In genomic region chr1:55720243-55720642, GRCh38 we compare ENCODE assay signal across 12 cellular contexts.
DNase-seq lines count a peak whose midpoint lies in the region; ATAC-seq and TF ChIP-seq lines count a peak whose summit lies in the region.
"Had no signal": no experiment of that assay in that cellular context is flagged by ENCODE, and none has a peak within 500 bp of the region (broad histone marks: within the 10 kb centered on the region; RNA-seq: fewer than 3 reads in every experiment).

No MANE protein-coding gene starts in this region.

- H3K36me3 Mint-ChIP-seq in osteocyte (ENCODE audit: unreplicated experiment): peaks cover 3% of the 10 kb centered on the region
- H3K36me3 Mint-ChIP-seq: activated naive CD4-positive, alpha-beta T cell treated with anti-CD3 and anti-CD28 coated beads, Interleukin-2, amount 50 U/mL, for 24 hours had no signal

- ATAC-seq in GM21619 (IDR thresholded peaks at IDR 0.05; ENCODE audit: unreplicated experiment) (no peak), HG02678 (IDR thresholded peaks at IDR 0.05; ENCODE audit: unreplicated experiment) (no peak)

- peaks cover 82% of the 10 kb centered on the region for H3K4me1 Mint-ChIP-seq in osteocyte (ENCODE audit: unreplicated experiment)
- H3K4me1 Mint-ChIP-seq: activated naive CD4-positive, alpha-beta T cell treated with anti-CD3 and anti-CD28 coated beads, Interleukin-2, amount 50 U/mL, for 24 hours had no signal

- H3K27me3 Mint-ChIP-seq in osteocyte (ENCODE audit: unreplicated experiment): no peaks in the 10 kb centered on the region

- peak overlapping the region; percentile 87 for H3K27ac Mint-ChIP-seq in osteocyte (ENCODE audit: unreplicated experiment)
- H3K27ac Mint-ChIP-seq: activated naive CD4-positive, alpha-beta T cell treated with anti-CD3 and anti-CD28 coated beads, Interleukin-2, amount 50 U/mL, for 24 hours had no signal

- peaks cover 5% of the 10 kb centered on the region for H3K9me3 Mint-ChIP-seq in osteocyte (ENCODE audit: unreplicated experiment)
- H3K9me3 Mint-ChIP-seq: activated naive CD4-positive, alpha-beta T cell treated with anti-CD3 and anti-CD28 coated beads, Interleukin-2, amount 50 U/mL, for 24 hours had no signal

- DNase-seq in D341Med (ENCODE audit: low spot score): peak; percentile 43
- DNase-seq in RPMI7951 (ENCODE audit: low read depth): peak; percentile 86
- peak; percentile 80 for DNase-seq in fibroblast of the conjunctiva (ENCODE audit: low read depth)
- DNase-seq in osteocyte (ENCODE audit: extremely low spot score, unreplicated experiment): no peak
- no peak for DNase-seq in activated CD4-positive, alpha-beta T cell treated with anti-CD3 and anti-CD28 coated beads, Interleukin-2, amount 50 U/mL, for 48 hours
- no peak for DNase-seq in activated CD8-positive, alpha-beta memory T cell treated with anti-CD3 and anti-CD28 coated beads, Interleukin-2, amount 50 U/mL, for 4 hours
- DNase-seq: activated CD8-positive, alpha-beta memory T cell treated with anti-CD3 and anti-CD28 coated beads for 24 hours; DND-41; NCI-H1930 had no signal

- TF ChIP-seq CTCF in osteocyte (IDR thresholded peaks at IDR 0.05): no peak

- H3K4me3 Mint-ChIP-seq in osteocyte (ENCODE audit: unreplicated experiment): no peak overlapping the region
- H3K4me3 Mint-ChIP-seq: activated naive CD4-positive, alpha-beta T cell treated with anti-CD3 and anti-CD28 coated beads, Interleukin-2, amount 50 U/mL, for 24 hours had no signal

Comparison
In these comparisons a context has a peak if more than half of its experiments do, and no peak if none do; other contexts are left out.
1. DNase-seq: peak in D341Med (single experiment), RPMI7951 (single experiment) and fibroblast of the conjunctiva (single experiment); none in osteocyte (single experiment), activated CD4-positive, alpha-beta T cell treated with anti-CD3 and anti-CD28 coated beads, Interleukin-2, amount 50 U/mL, for 48 hours (0 of 2) and activated CD8-positive, alpha-beta memory T cell treated with anti-CD3 and anti-CD28 coated beads, Interleukin-2, amount 50 U/mL, for 4 hours (single experiment).